In genomic region chr14:69636051-69636639, GRCh38 we compare ENCODE assay signal across 1 cellular context.
TF ChIP-seq lines count a peak whose summit lies in the region.

No MANE protein-coding gene starts in this region.

TF ChIP-seq in HepG2, 621 proteins besides CTCF, POLR2A, EP300 and RAD21 (continued from another document):
- TF ChIP-seq GMEB2 (CRISPR knock-in tag; IDR thresholded peaks at IDR 0.05; ENCODE audit: low read depth) (no peak), ESRRA (CRISPR knock-in tag; IDR thresholded peaks at IDR 0.05; ENCODE audit: low read depth) (no peak), TOPORS (CRISPR knock-in tag; IDR thresholded peaks at IDR 0.05) (no peak), ZNF484 (CRISPR knock-in tag; IDR thresholded peaks at IDR 0.05; ENCODE audit: borderline replicate concordance, low read depth) (no peak), NFE2L2 (IDR thresholded peaks at IDR 0.05; ENCODE audit: low read length) (no peak), RXRB (CRISPR knock-in tag; IDR thresholded peaks at IDR 0.05; ENCODE audit: borderline replicate concordance) (no peak), TFDP2 (CRISPR knock-in tag; IDR thresholded peaks at IDR 0.05) (no peak), MYPOP (CRISPR knock-in tag; IDR thresholded peaks at IDR 0.05) (no peak), CREBL2 (CRISPR knock-in tag; IDR thresholded peaks at IDR 0.05; ENCODE audit: borderline replicate concordance) (no peak)
